In genomic region chr3:152299243-152299976, GRCh38 we compare ENCODE assay signal across 8 cellular contexts. TPM values are rescaled to one million over a fixed set of nuclear protein-coding genes. Genes with fewer than 3 reads are reported as not detected.
DNase-seq lines count a peak whose midpoint lies in the region; ATAC-seq and TF ChIP-seq lines count a peak whose summit lies in the region.

No MANE protein-coding gene starts in this region.

- H3K27me3 ChIP-seq in A673 (replicated peaks; ENCODE audit: insufficient read depth, low read depth, low read length, poor library complexity) (no peaks in the 10 kb centered on the region), HAP-1 (ENCODE audit: low read depth) (no peaks in the 10 kb centered on the region), left ventricle myocardium inferior (ENCODE audit: low read depth) (no peaks in the 10 kb centered on the region)

- BruUV-seq in A673 (replicated peaks; lab: Mats Ljungman, UMichigan) = TSS peak; percentile 58

- H3K9me3 ChIP-seq in A673 (ENCODE audit: low read depth, low read length, poor library complexity, severe bottlenecking) = no peaks in the 10 kb centered on the region
- no peaks in the 10 kb centered on the region for H3K9me3 ChIP-seq in HAP-1
- no peaks in the 10 kb centered on the region for H3K9me3 ChIP-seq in left ventricle myocardium inferior (replicated peaks)

- CTCF ChIA-PET in A673 (lab: Charles Lee) = no interaction called here

- in situ Hi-C loops in HAP-1 (cut with MboI; ENCODE audit: low sequenced_read_pairs) = no loop called here

- peak overlapping the region; percentile 94 for H3K27ac Mint-ChIP-seq in activated T-helper 17 cell treated with anti-CD3 and anti-CD28 coated beads, Interleukin-2, amount 50 U/mL, for 72 hours

- intact Hi-C loops in A673 (cut with micrococcal nuclease; ENCODE audit: unreplicated experiment) = no loop called here
- intact Hi-C loops in left ventricle myocardium inferior (cut with micrococcal nuclease) = no loop called here

- peaks cover 73% of the 10 kb centered on the region for H3K36me3 Mint-ChIP-seq in activated T-helper 17 cell treated with anti-CD3 and anti-CD28 coated beads, Interleukin-2, amount 50 U/mL, for 72 hours (ENCODE audit: low read depth)

- H3K4me1 ChIP-seq in A673 (ENCODE audit: insufficient read depth, low read length, poor library complexity, severe bottlenecking) (peaks cover 52% of the 10 kb centered on the region), HAP-1 (peaks cover 38% of the 10 kb centered on the region), left ventricle myocardium inferior (peaks cover 100% of the 10 kb centered on the region)

- H3K27ac ChIP-seq in A673 (ENCODE audit: low read depth, low read length, poor library complexity, severe bottlenecking) (peak overlapping the region; percentile 95), left ventricle myocardium inferior (replicated peaks) (peak overlapping the region; percentile 87), substantia nigra (ENCODE audit: low read depth, low read length, poor library complexity, severe bottlenecking) (peak overlapping the region; percentile 70)

- H3K27me3 Mint-ChIP-seq in activated T-helper 17 cell treated with anti-CD3 and anti-CD28 coated beads, Interleukin-2, amount 50 U/mL, for 72 hours = no peaks in the 10 kb centered on the region

- H3K4me3 Mint-ChIP-seq in activated T-helper 17 cell treated with anti-CD3 and anti-CD28 coated beads, Interleukin-2, amount 50 U/mL, for 72 hours = peak overlapping the region; percentile 94

- TF ChIP-seq CTCF in A673 (conservative IDR thresholded peaks at IDR 0.05; ENCODE audit: low read depth, low read length) (no peak), left ventricle myocardium inferior (IDR thresholded peaks at IDR 0.05; ENCODE audit: borderline replicate concordance) (no peak)

- H3K9me3 Mint-ChIP-seq in activated T-helper 17 cell treated with anti-CD3 and anti-CD28 coated beads, Interleukin-2, amount 50 U/mL, for 72 hours = no peaks in the 10 kb centered on the region

- DNase-seq in A673 (ENCODE audit: low spot score) = no peak
- no peak for DNase-seq in HAP-1 (ENCODE audit: low spot score in 2 of 2)
- no peak for DNase-seq in left ventricle myocardium inferior
- peak in 8 of 49 donors; percentile 6 to 35 (median 16) for DNase-seq in substantia nigra (lab: John Stamatoyannopoulos, UW)
- DNase-seq in NCI-H1092 (lab: John Stamatoyannopoulos, UW) = no peak
- DNase-seq in dermis blood vessel endothelial cell = no peak

- peak; percentile 27 for ATAC-seq in activated T-helper 17 cell treated with anti-CD3 and anti-CD28 coated beads, Interleukin-2, amount 50 U/mL, for 72 hours (replicated peaks)
- no peak for ATAC-seq in GM21717 (IDR thresholded peaks at IDR 0.05; ENCODE audit: unreplicated experiment)

- H3K4me3 ChIP-seq in A673 (ENCODE audit: low read depth, low read length, poor library complexity, severe bottlenecking) (peak overlapping the region; percentile 50), HAP-1 (peak overlapping the region; percentile 35), left ventricle myocardium inferior (peak overlapping the region; percentile 60)

- POLR2A ChIA-PET in A673 (lab: Charles Lee; ENCODE audit: low non-redundant PET) = interaction anchor here (0.6 kb wide), 1 partner anchor 24 kb away, joined by 3 read pairs; no protein-coding TSS in a partner anchor

- H3K4me1 Mint-ChIP-seq in activated T-helper 17 cell treated with anti-CD3 and anti-CD28 coated beads, Interleukin-2, amount 50 U/mL, for 72 hours = peaks cover 52% of the 10 kb centered on the region

- peaks cover 7% of the 10 kb centered on the region for H3K36me3 ChIP-seq in A673 (ENCODE audit: insufficient read depth, low read length, poor library complexity, severe bottlenecking)
- no peaks in the 10 kb centered on the region for H3K36me3 ChIP-seq in HAP-1 (replicated peaks)
- H3K36me3 ChIP-seq in left ventricle myocardium inferior = peaks cover 10% of the 10 kb centered on the region

RNA-seq across cellular contexts. Expression of gene MBNL1, which starts 30.7 kb away (rescaled TPM):
- total RNA-seq in A673 (2021) (99.6 and 117 TPM in 2 replicates), left ventricle myocardium inferior (172 TPM), dermis blood vessel endothelial cell (389 and 524 TPM in 2 replicates)
- total RNA-seq in activated T-helper 17 cell treated with anti-CD3 and anti-CD28 coated beads, Interleukin-2, amount 50 U/mL, for 72 hours = 100 to 1,000 TPM; 322 to 452 TPM
